Comparison of ENCODE assay signal across 8 cellular contexts in the genomic region with DNA sequence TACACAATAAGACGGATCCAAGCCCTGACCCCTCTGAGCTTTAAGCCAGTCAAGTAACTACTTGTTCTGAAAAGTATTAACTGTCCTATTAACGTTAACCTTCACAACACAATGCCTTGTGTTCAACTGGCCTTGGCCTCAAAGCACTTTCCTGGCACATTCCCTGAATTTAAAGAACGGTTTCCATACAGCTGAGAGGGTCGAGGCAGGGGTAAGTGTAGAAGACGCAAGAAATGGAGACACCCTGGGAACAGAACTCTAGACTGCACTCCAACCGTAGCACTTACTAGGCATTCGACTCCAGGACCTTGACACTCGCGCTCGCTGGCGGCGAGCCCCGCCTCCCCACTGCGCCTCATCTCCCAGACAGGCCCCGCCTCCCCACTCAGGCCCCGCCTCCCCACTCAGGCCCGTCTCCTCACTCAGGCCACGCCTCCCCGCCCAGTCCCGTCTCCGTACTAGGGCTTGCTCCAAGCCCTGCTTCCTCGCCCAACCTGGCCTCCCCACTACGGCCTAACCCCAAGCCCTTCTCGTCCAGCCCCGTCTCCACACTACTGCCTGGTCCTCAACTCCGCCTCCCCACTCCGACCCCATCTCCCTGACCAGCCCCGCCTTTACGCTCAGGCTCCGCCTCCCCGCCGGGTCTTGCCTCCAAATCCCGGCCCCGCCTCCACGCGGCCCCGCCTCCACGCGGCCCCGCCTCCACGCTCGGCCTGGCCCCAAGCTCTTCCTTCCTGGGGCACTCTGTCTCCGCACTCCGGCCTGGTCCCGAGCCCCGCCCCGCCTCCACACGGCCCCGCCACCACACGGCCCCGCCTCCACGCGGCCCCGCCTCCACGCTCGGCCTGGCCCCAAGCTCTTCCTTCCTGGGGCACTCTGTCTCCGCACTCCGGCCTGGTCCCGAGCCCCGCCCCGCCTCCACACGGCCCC. TPM values are rescaled to one million over a fixed set of nuclear protein-coding genes. Genes with fewer than 3 reads are reported as not detected.
A peak's percentile ranks its signal among the peaks of the same experiment; 100 is the strongest.
DNase-seq lines count a peak whose midpoint lies in the region; ATAC-seq, FAIRE-seq and TF ChIP-seq lines count a peak whose summit lies in the region.

No MANE protein-coding gene starts in this region.

- peak; percentile 78 to 88 for TF ChIP-seq POLR2A in HepG2 (IDR thresholded peaks at IDR 0.05; ENCODE audit: insufficient read depth in 1 of 2, low read depth in 2 of 2, low read length in 2 of 2)

- intact Hi-C loops in HepG2 (cut with micrococcal nuclease; ENCODE audit: unreplicated experiment): no loop called here

- no peaks in the 10 kb centered on the region for H4K20me1 ChIP-seq in HepG2 (ENCODE audit: insufficient read depth, low read length)

- H3K4me3 Mint-ChIP-seq in activated CD4-positive, alpha-beta T cell treated with anti-CD3 and anti-CD28 coated beads, Interleukin-2, amount 10 ng/mL, durations not matched to agents 7 days and 5 days: peak overlapping the region; percentile 98

- H3K27me3 ChIP-seq in BJ (ENCODE audit: control insufficient read depth, insufficient read depth, low read length) (no peaks in the 10 kb centered on the region), HepG2 (ENCODE audit: control insufficient read depth in 1 of 2, insufficient read depth in 2 of 2, low read length in 2 of 2) (no peaks in the 10 kb centered on the region; a peak in 1 of 5 replicates)

- no TSS peak for BruUV-seq in HepG2 (replicated peaks; lab: Mats Ljungman, UMichigan)

- POLR2A ChIA-PET in BJ (lab: Charles Lee): interaction anchor here (0.6 to 0.7 kb wide), 2 partner anchors 99 to 135 kb away, joined by 3 to 4 read pairs; no protein-coding TSS in a partner anchor
- POLR2A ChIA-PET in activated CD4-positive, alpha-beta T cell treated with anti-CD3 and anti-CD28 coated beads, Interleukin-2, amount 10 ng/mL, durations not matched to agents 7 days and 5 days (lab: Charles Lee): interaction anchor here (0.6 kb wide), 1 partner anchor 23 kb away, joined by 4 read pairs; no protein-coding TSS in a partner anchor
- POLR2A ChIA-PET in HepG2 (lab: Yijun Ruan, JAX): interaction anchor here (0.6 to 4.0 kb wide), 20 partner anchors 9 to 933 kb away, joined by 3 to 29 read pairs (median 4); partner anchors contain the start of genes ANAPC1, BCL2L11, CHCHD5 and FBLN7

- TF ChIP-seq CTCF in BJ (IDR thresholded peaks at IDR 0.05; ENCODE audit: insufficient read depth, low read depth, low read length) (no peak), HepG2 (CRISPR knock-in tag; IDR thresholded peaks at IDR 0.05) (no peak)

- peak overlapping the region; percentile 100 for H3K27ac Mint-ChIP-seq in activated CD4-positive, alpha-beta T cell treated with anti-CD3 and anti-CD28 coated beads, Interleukin-2, amount 10 ng/mL, durations not matched to agents 7 days and 5 days

- in situ Hi-C loops in HepG2 (cut with HindIII; ENCODE audit: extremely low pct_ligation_motif_present, low pct_unique_long_range_greater_than_20kb): loop anchor here (5.0 kb wide), 1 partner anchor 157 kb away; the partner anchor contains the start of gene MERTK

- peaks cover 15% of the 10 kb centered on the region for H3K36me3 Mint-ChIP-seq in activated CD4-positive, alpha-beta T cell treated with anti-CD3 and anti-CD28 coated beads, Interleukin-2, amount 10 ng/mL, durations not matched to agents 7 days and 5 days (ENCODE audit: low read depth)

- H3K27ac ChIP-seq in HepG2 (ENCODE audit: extremely low read length, insufficient read depth, low read length): peak overlapping the region; percentile 81

- H3K4me3 ChIP-seq in BJ (ENCODE audit: low read depth, low read length) (peak overlapping the region; percentile 76), HepG2 (replicated peaks in 1 of 3; ENCODE audit: insufficient read depth in 1 of 3, low read depth in 2 of 3, low read length in 3 of 3) (peak overlapping the region; percentile 74 to 97 (median 92))

- CTCF ChIA-PET in BJ (lab: Yijun Ruan, JAX) (interaction anchor here (1.1 to 1.8 kb wide), 2 partner anchors 166 to 167 kb away, joined by 4 to 6 read pairs; no protein-coding TSS in a partner anchor), HepG2 (lab: Yijun Ruan, JAX; ENCODE audit: low intra/inter-chr PET ratio, low total read pairs) (no interaction called here)
- CTCF ChIA-PET in activated CD4-positive, alpha-beta T cell treated with anti-CD3 and anti-CD28 coated beads, Interleukin-2, amount 10 ng/mL, durations not matched to agents 7 days and 5 days (lab: Charles Lee): interaction anchor here (0.9 to 2.7 kb wide), 5 partner anchors 10 to 284 kb away, joined by 3 to 8 read pairs (median 3); no protein-coding TSS in a partner anchor

- H3K79me2 ChIP-seq in HepG2 (ENCODE audit: insufficient read depth, low read length): peaks cover 19% of the 10 kb centered on the region

- H3K4me1 Mint-ChIP-seq in activated CD4-positive, alpha-beta T cell treated with anti-CD3 and anti-CD28 coated beads, Interleukin-2, amount 10 ng/mL, durations not matched to agents 7 days and 5 days: peaks cover 39% of the 10 kb centered on the region

- no peaks in the 10 kb centered on the region for H3K9me3 Mint-ChIP-seq in activated CD4-positive, alpha-beta T cell treated with anti-CD3 and anti-CD28 coated beads, Interleukin-2, amount 10 ng/mL, durations not matched to agents 7 days and 5 days

- 0 out of 2 replicates have a peak, but pooled peaks have one; percentile 35 for TF ChIP-seq RAD21 in HepG2 (CRISPR knock-in tag; IDR thresholded peaks at IDR 0.05)

- peak overlapping the region; percentile 85 for H2AFZ ChIP-seq in HepG2 (ENCODE audit: low read length)

- DNase-seq in BJ (ENCODE audit: low read depth) (peak; percentile 78), NCI-H526 treated with DMSO at 0.1 percent for 48 hours (lab: John Stamatoyannopoulos, UW) (peak; percentile 96), cortex of kidney (lab: John Stamatoyannopoulos, UW) (peak; percentile 39), HepG2 (ENCODE audit: low spot score) (peak; percentile 94)
- DNase-seq in activated CD4-positive, alpha-beta T cell treated with anti-CD3 and anti-CD28 coated beads, Interleukin-2, amount 10 ng/mL, durations not matched to agents 7 days and 5 days: peak; percentile 97
- peak; percentile 97 for DNase-seq in stimulated activated CD4-positive, alpha-beta T cell treated with anti-CD3 and anti-CD28 coated beads, Interleukin-2, amount 100 ng/mL, for 4 hours (ENCODE audit: low read depth)

- peak; percentile 64 for FAIRE-seq in HepG2 (lab: Jason Lieb, UNC)

- peak overlapping the region; percentile 99 for H3K4me2 ChIP-seq in HepG2 (ENCODE audit: low read depth, low read length)

- WGBS in HepG2 (ENCODE audit: low lambda C conversion rate): 1% methylated on average over 60 of the region's 62 CpGs

- H3K36me3 ChIP-seq in BJ (ENCODE audit: control insufficient read depth, insufficient read depth, low read length) (peaks cover 2% of the 10 kb centered on the region; the same call in 1 of the 2 replicates), HepG2 (replicated peaks in 1 of 2; ENCODE audit: control insufficient read depth in 1 of 2, insufficient read depth in 2 of 2, low read length in 2 of 2) (no peaks in the 10 kb centered on the region)

- peak overlapping the region; percentile 75 for H3K9ac ChIP-seq in HepG2 (ENCODE audit: insufficient read depth, low read depth, low read length)

- H3K27me3 Mint-ChIP-seq in activated CD4-positive, alpha-beta T cell treated with anti-CD3 and anti-CD28 coated beads, Interleukin-2, amount 10 ng/mL, durations not matched to agents 7 days and 5 days: no peaks in the 10 kb centered on the region

- no peaks in the 10 kb centered on the region for H3K9me3 ChIP-seq in HepG2 (ENCODE audit: low read length)

- ATAC-seq in GM19328 (IDR thresholded peaks at IDR 0.05; ENCODE audit: unreplicated experiment): peak; percentile 58
- ATAC-seq in HG03469 (IDR thresholded peaks at IDR 0.05; ENCODE audit: unreplicated experiment): peak; percentile 33
- ATAC-seq in HepG2: peak; percentile 75

- no peak for TF ChIP-seq EP300 in HepG2 (IDR thresholded peaks at IDR 0.05; ENCODE audit: low read depth in 2 of 2, low read length in 2 of 2)
- TF ChIP-seq EP300 in HepG2 (CRISPR knock-in tag; IDR thresholded peaks at IDR 0.05; ENCODE audit: borderline replicate concordance): no peak

- H3K4me1 ChIP-seq in HepG2 (ENCODE audit: insufficient read depth, low read length): peaks cover 43% of the 10 kb centered on the region

RNA-seq across cellular contexts. Expression of gene TMEM87B, which starts 0.9 kb away (rescaled TPM):
- 11.4 and 23.4 TPM in 2 replicates for polyA plus RNA-seq in BJ (2011; rRNA removed)
- polyA minus RNA-seq in BJ (2011; rRNA and poly(A)+ RNA removed): 12.0 and 13.2 TPM in 2 replicates
- 10 to 100 TPM; 20.1 to 22.7 TPM for total RNA-seq in activated CD4-positive, alpha-beta T cell treated with anti-CD3 and anti-CD28 coated beads, Interleukin-2, amount 10 ng/mL, durations not matched to agents 7 days and 5 days
- total RNA-seq in HepG2 (2016; rRNA removed; fragmentation: Illumina TruSeq; extraction: Trizol): 9.9 and 15.1 TPM in 2 replicates
- 8.3 and 8.9 TPM in 2 replicates for total RNA-seq in HepG2 (2016; cell fraction: cytosol; rRNA removed; fragmentation: Illumina TruSeq; extraction: Trizol; ENCODE audit: low read depth)
- total RNA-seq in HepG2 (2016; cell fraction: insoluble cytoplasmic fraction; rRNA removed; fragmentation: Illumina TruSeq; extraction: Trizol): 9.2 and 15.1 TPM in 2 replicates
- 6.2 and 6.3 TPM in 2 replicates for total RNA-seq in HepG2 (2016; cell fraction: membrane; rRNA removed; fragmentation: Illumina TruSeq; extraction: Trizol)
- 24.1 and 32.0 TPM in 2 replicates for total RNA-seq in HepG2 (2016; cell fraction: nucleus; rRNA removed; fragmentation: Illumina TruSeq; extraction: Trizol)
- 13.0 and 16.2 TPM in 2 replicates for polyA plus RNA-seq in HepG2 (2011; rRNA removed)
- polyA plus RNA-seq in HepG2 (2011; cell fraction: cytosol; rRNA removed): 5.4 and 9.6 TPM in 2 replicates
- 17.3 TPM in 2 replicates for polyA plus RNA-seq in HepG2 (2011; cell fraction: nucleus; rRNA removed)
- 16.5 and 25.6 TPM in 2 replicates for polyA plus RNA-seq in HepG2 (2012)
- 0.47 and 0.84 TPM in 2 replicates for polyA plus RNA-seq in HepG2 (2016; cell fraction: cytosol; fragmentation: Illumina TruSeq; extraction: Trizol; ENCODE audit: low read depth)
- polyA plus RNA-seq in HepG2 (2016; cell fraction: insoluble cytoplasmic fraction; fragmentation: Illumina TruSeq; extraction: Trizol; ENCODE audit: low read depth): 7.1 and 8.1 TPM in 2 replicates
- polyA plus RNA-seq in HepG2 (2016; cell fraction: membrane; fragmentation: Illumina TruSeq; extraction: Trizol; ENCODE audit: low read depth): 1.6 and 2.5 TPM in 2 replicates
- polyA plus RNA-seq in HepG2 (2016; cell fraction: nucleus; fragmentation: Illumina TruSeq; extraction: Trizol; ENCODE audit: insufficient read depth, low read depth): 33.9 and 34.2 TPM in 2 replicates
- 2.3 and 9.3 TPM in 2 replicates for polyA minus RNA-seq in HepG2 (2011; rRNA and poly(A)+ RNA removed; ENCODE audit: low replicate concordance)
- 21.9 and 33.0 TPM in 2 replicates for polyA minus RNA-seq in HepG2 (2011; cell fraction: cytosol; rRNA and poly(A)+ RNA removed)
- 24.2 and 24.7 TPM in 2 replicates for polyA minus RNA-seq in HepG2 (2011; cell fraction: nucleus; rRNA and poly(A)+ RNA removed)

Comparison
In these comparisons a context has a peak if more than half of its experiments do, and no peak if none do; other contexts are left out.
1. Peak in every context shown above with its lines: DNase-seq, ATAC-seq, H3K4me3 ChIP-seq and H3K27ac ChIP-seq.
2. DNase-seq: peak in every context shown above with its lines; median percentile 97 in activated CD4-positive, alpha-beta T cell treated with anti-CD3 and anti-CD28 coated beads, Interleukin-2, amount 10 ng/mL, durations not matched to agents 7 days and 5 days; 97 in stimulated activated CD4-positive, alpha-beta T cell treated with anti-CD3 and anti-CD28 coated beads, Interleukin-2, amount 100 ng/mL, for 4 hours; 96 in NCI-H526 treated with DMSO at 0.1 percent for 48 hours; 94 in HepG2; 78 in BJ; 39 in cortex of kidney.